In genomic region chr7:27203964-27204594, GRCh38 we compare ENCODE assay signal across 1 cellular context.
TF ChIP-seq lines count a peak whose summit lies in the region.

No MANE protein-coding gene starts in this region.

TF ChIP-seq in H1, 55 proteins besides CTCF, POLR2A, EP300 and RAD21:
- TF ChIP-seq CHD1 (IDR thresholded peaks at IDR 0.05; ENCODE audit: low read depth, low read length) (no peak), RNF2 (IDR thresholded peaks at IDR 0.05; ENCODE audit: borderline replicate concordance, low read depth, low read length, missing control alignments, poor library complexity, severe bottlenecking) (peak; percentile 5)
